In genomic region chr10:97683556-97684357, GRCh38 we compare ENCODE assay signal across 10 cellular contexts. TPM values are rescaled to one million over a fixed set of nuclear protein-coding genes. Genes with fewer than 3 reads are reported as not detected.
DNase-seq lines count a peak whose midpoint lies in the region; ATAC-seq and TF ChIP-seq lines count a peak whose summit lies in the region.
"Had no signal": no experiment of that assay in that cellular context is flagged by ENCODE, and none has a peak within 500 bp of the region (broad histone marks: within the 10 kb centered on the region; RNA-seq: fewer than 3 reads in every experiment).

No MANE protein-coding gene starts in this region.

- 21 to 37% (median 30%) methylated on average over 8 to 9 of the region's 9 CpGs for WGBS in stomach, 5 donors

- H3K4me3 ChIP-seq in right atrium auricular region (peak overlapping the region in 1 of 2 donors; percentile 16), stomach (peak overlapping the region; percentile 57 to 78 (median 68))
- H3K4me3 ChIP-seq: SK-N-MC had no signal

- H3K27ac ChIP-seq in right atrium auricular region: peak overlapping the region; percentile 94 to 97
- H3K27ac ChIP-seq in stomach: peak overlapping the region; percentile 60 to 97 (median 93)
- H3K27ac ChIP-seq: SK-N-MC had no signal

- H3K36me3 ChIP-seq in right atrium auricular region (peaks cover 11% of the 10 kb centered on the region), stomach (peaks cover 9 to 15% (median 10%) of the 10 kb centered on the region in 4 donors)

- H3K27me3 ChIP-seq in right atrium auricular region: no peaks in the 10 kb centered on the region
- no peaks in the 10 kb centered on the region for H3K27me3 ChIP-seq in stomach

- no peak for TF ChIP-seq EP300 in stomach (IDR thresholded peaks at IDR 0.05)

- ATAC-seq in GM21717 (IDR thresholded peaks at IDR 0.05; ENCODE audit: unreplicated experiment) (no peak), GM21619 (IDR thresholded peaks at IDR 0.05; ENCODE audit: unreplicated experiment) (no peak)
- ATAC-seq: stimulated activated memory B cell treated with anti-CD40 and anti-IgM and Interleukin-4, amounts not matched to agents 10 μg/mL and 1 μg/mL and 100 μg/mL, for 72 hours had no signal

- TF ChIP-seq POLR2A in stomach (IDR thresholded peaks at IDR 0.05): no peak

- H3K4me1 ChIP-seq in right atrium auricular region: peaks cover 0 to 47% of the 10 kb centered on the region in 2 donors
- peaks cover 39 to 80% (median 60%) of the 10 kb centered on the region in 4 donors for H3K4me1 ChIP-seq in stomach

- DNase-seq in HK-2 (ENCODE audit: unreplicated experiment) (peak; percentile 41), UCSD-AML1 (lab: John Stamatoyannopoulos, UW; ENCODE audit: unreplicated experiment) (peak; percentile 48), right atrium auricular region (ENCODE audit: low spot score) (no peak), stomach (peak; percentile 37), T-helper 9 cell (no peak)
- DNase-seq in stimulated activated CD4-positive, alpha-beta T cell treated with anti-CD3 and anti-CD28 coated beads, Interleukin-2, amount 100 ng/mL, for 48 hours: no peak

- no peaks in the 10 kb centered on the region for H3K9me3 ChIP-seq in right atrium auricular region
- H3K9me3 ChIP-seq in stomach: no peaks in the 10 kb centered on the region

- TF ChIP-seq CTCF in right atrium auricular region (IDR thresholded peaks at IDR 0.05): no peak
- TF ChIP-seq CTCF in stomach (IDR thresholded peaks at IDR 0.05): no peak

- intact Hi-C loops in stomach (cut with DNase I; ENCODE audit: low total_unique reads): no loop called here

RNA-seq across cellular contexts. Expression of gene AVPI1, which starts 3.3 kb away (rescaled TPM):
- 10 to 100 TPM; 10.5 to 23.7 TPM for total RNA-seq in right atrium auricular region
- total RNA-seq in stomach: 10 to 100 TPM in 4 of 5 donors, 1 to 10 TPM in 1; 2.3 to 24.6 (median 12.1) TPM
- 10 to 100 TPM; 16.7 to 38.2 (median 23.5) TPM for polyA plus RNA-seq in stomach

RNA-seq across cellular contexts. Expression of gene MARVELD1, which starts 29.8 kb away (rescaled TPM):
- total RNA-seq in right atrium auricular region (10 to 100 TPM in 1 of 2 donors, 1 to 10 TPM in 1; 8.5 to 26.5 TPM), stomach (10 to 100 TPM in 3 of 5 donors, 1 to 10 TPM in 2; 8.8 to 21.0 (median 12.7) TPM)
- polyA plus RNA-seq in stomach: 10 to 100 TPM in 1 of 3 donors, 1 to 10 TPM in 2; 5.7 to 13.6 (median 8.4) TPM

RNA-seq across cellular contexts. Expression of gene PI4K2A, which starts 43.3 kb away (rescaled TPM):
- total RNA-seq in right atrium auricular region (10 to 100 TPM; 14.7 to 20.2 TPM), stomach (10 to 100 TPM in 4 of 5 donors, 1 to 10 TPM in 1; 9.1 to 13.6 (median 10.5) TPM)
- 1 to 10 TPM; 4.2 to 8.8 (median 7.8) TPM for polyA plus RNA-seq in stomach

RNA-seq across cellular contexts. Expression of gene MORN4, which starts 50.5 kb away (rescaled TPM):
- total RNA-seq in right atrium auricular region (10 to 100 TPM; 15.6 to 27.0 TPM), stomach (10 to 100 TPM in 1 of 5 donors, 1 to 10 TPM in 1, not detected in 3; 5.5 to 19.8 TPM)
- 10 to 100 TPM in 1 of 3 donors, 1 to 10 TPM in 2; 4.3 to 12.4 (median 6.8) TPM for polyA plus RNA-seq in stomach

RNA-seq across cellular contexts. Expression of gene ZFYVE27, which starts 53.2 kb away (rescaled TPM):
- total RNA-seq in right atrium auricular region (10 to 100 TPM; 14.6 to 16.1 TPM), stomach (10 to 100 TPM in 4 of 5 donors, 1 to 10 TPM in 1; 6.7 to 77.1 (median 25.2) TPM)
- 10 to 100 TPM in 1 of 3 donors, 1 to 10 TPM in 2; 4.3 to 16.3 (median 7.6) TPM for polyA plus RNA-seq in stomach

Comparison
In these comparisons a context has a peak if more than half of its experiments do, and no peak if none do; other contexts are left out.
1. DNase-seq: peak in HK-2 (single experiment), UCSD-AML1 (single experiment) and stomach (single experiment); none in right atrium auricular region (single experiment), T-helper 9 cell (single experiment) and stimulated activated CD4-positive, alpha-beta T cell treated with anti-CD3 and anti-CD28 coated beads, Interleukin-2, amount 100 ng/mL, for 48 hours (0 of 2).